In genomic region chr2:117930775-117931174, GRCh38 we compare ENCODE assay signal across 18 cellular contexts.
DNase-seq lines count a peak whose midpoint lies in the region; ATAC-seq and TF ChIP-seq lines count a peak whose summit lies in the region.
"Had no signal": no experiment of that assay in that cellular context is flagged by ENCODE, and none has a peak within 500 bp of the region (broad histone marks: within the 10 kb centered on the region; RNA-seq: fewer than 3 reads in every experiment).

No MANE protein-coding gene starts in this region.

- no peak for TF ChIP-seq CTCF in esophagus muscularis mucosa (IDR thresholded peaks at IDR 0.05)

- H3K36me3 Mint-ChIP-seq in immature natural killer cell (peaks cover 41 to 52% (median 51%) of the 10 kb centered on the region in 3 donors), naive B cell (peaks cover 66 to 70% of the 10 kb centered on the region in 2 donors)
- H3K36me3 Mint-ChIP-seq in natural killer cell treated with Interleukin-12 subunit alpha and Interleukin-12 subunit beta and Interleukin-15 and Interleukin-18, amount 100 ng/mL, for 72 hours: peaks cover 59% of the 10 kb centered on the region

- no peaks in the 10 kb centered on the region for H4K20me1 ChIP-seq in Karpas-422 (ENCODE audit: insufficient read depth, low read depth, low read length)

- H3K27ac Mint-ChIP-seq in immature natural killer cell (peak overlapping the region; percentile 51 to 92 (median 90)), naive B cell (peak overlapping the region in 4 of 6 donors; percentile 4 to 69 (median 11))
- H3K27ac Mint-ChIP-seq in natural killer cell treated with Interleukin-12 subunit alpha and Interleukin-12 subunit beta and Interleukin-15 and Interleukin-18, amount 100 ng/mL, for 72 hours: peak overlapping the region; percentile 38 to 64
- H3K27ac Mint-ChIP-seq: HFFc6 had no signal

- H3K4me2 ChIP-seq in Karpas-422 (ENCODE audit: low read depth, low read length, poor library complexity, severe bottlenecking): no peak overlapping the region
- H3K4me2 ChIP-seq: A549 had no signal

- no peak overlapping the region for H3K9ac ChIP-seq in Karpas-422 (ENCODE audit: low read length)

- H2AFZ ChIP-seq in Karpas-422 (ENCODE audit: low read length): no peak overlapping the region

- H3K4me3 Mint-ChIP-seq in immature natural killer cell (peak overlapping the region; percentile 41 to 78 (median 69)), naive B cell (no peak overlapping the region)
- H3K4me3 Mint-ChIP-seq in natural killer cell treated with Interleukin-12 subunit alpha and Interleukin-12 subunit beta and Interleukin-15 and Interleukin-18, amount 100 ng/mL, for 72 hours: peak overlapping the region; percentile 43
- H3K4me3 Mint-ChIP-seq: CD4-positive, alpha-beta memory T cell; HFFc6 had no signal

- no peak for TF ChIP-seq EP300 in esophagus muscularis mucosa (IDR thresholded peaks at IDR 0.05)

- no peaks in the 10 kb centered on the region for H3K27me3 ChIP-seq in Karpas-422 (ENCODE audit: low read length)
- no peaks in the 10 kb centered on the region for H3K27me3 ChIP-seq in esophagus muscularis mucosa

- H3K9me3 ChIP-seq in Karpas-422 (ENCODE audit: low read length): no peaks in the 10 kb centered on the region
- H3K9me3 ChIP-seq in esophagus muscularis mucosa: no peaks in the 10 kb centered on the region
- H3K9me3 ChIP-seq: A549, HAP-1 had no signal

- H3K27me3 Mint-ChIP-seq in immature natural killer cell (ENCODE audit: low read depth in 3 of 3) (peaks cover 0 to 9% (median 0%) of the 10 kb centered on the region in 3 donors), naive B cell (no peaks in the 10 kb centered on the region)
- no peaks in the 10 kb centered on the region for H3K27me3 Mint-ChIP-seq in natural killer cell treated with Interleukin-12 subunit alpha and Interleukin-12 subunit beta and Interleukin-15 and Interleukin-18, amount 100 ng/mL, for 72 hours
- H3K27me3 Mint-ChIP-seq: CD4-positive, alpha-beta memory T cell had no signal

- H3K36me3 ChIP-seq in Karpas-422 (ENCODE audit: insufficient read depth, low read length): peaks cover 38% of the 10 kb centered on the region
- peaks cover 57 to 84% (median 75%) of the 10 kb centered on the region in 4 donors for H3K36me3 ChIP-seq in esophagus muscularis mucosa

- intact Hi-C loops in esophagus muscularis mucosa (cut with DNase I): loop anchor here (10.0 kb wide), 1 partner anchor 96 kb away; no protein-coding TSS in a partner anchor

- ATAC-seq in naive B cell (ENCODE audit: low read depth in 2 of 2) (no peak), HG03442 (IDR thresholded peaks at IDR 0.05; ENCODE audit: unreplicated experiment) (no peak)
- peak; percentile 81 to 86 for ATAC-seq in natural killer cell treated with Interleukin-12 subunit alpha and Interleukin-12 subunit beta and Interleukin-15 and Interleukin-18, amount 100 ng/mL, for 72 hours
- ATAC-seq: A549 had no signal

- TF ChIP-seq POLR2A in esophagus muscularis mucosa (IDR thresholded peaks at IDR 0.05; ENCODE audit: low read depth): no peak

- H3K4me1 ChIP-seq in Karpas-422 (ENCODE audit: low read length): no peaks in the 10 kb centered on the region
- no peaks in the 10 kb centered on the region for H3K4me1 ChIP-seq in esophagus muscularis mucosa
- H3K4me1 ChIP-seq: A549, HAP-1 had no signal

- WGBS in esophagus muscularis mucosa: 96% methylated on average over 4 of the region's 4 CpGs

- H3K27ac ChIP-seq in Karpas-422 (ENCODE audit: low read length) (no peak overlapping the region), esophagus muscularis mucosa (replicated peaks in 1 of 4) (no peak overlapping the region)
- H3K27ac ChIP-seq: A549 had no signal

- H3K4me1 Mint-ChIP-seq in immature natural killer cell: peaks cover 46 to 54% of the 10 kb centered on the region in 2 donors
- no peaks in the 10 kb centered on the region for H3K4me1 Mint-ChIP-seq in naive B cell
- H3K4me1 Mint-ChIP-seq in natural killer cell treated with Interleukin-12 subunit alpha and Interleukin-12 subunit beta and Interleukin-15 and Interleukin-18, amount 100 ng/mL, for 72 hours (ENCODE audit: low read depth in 2 of 2): peaks cover 33 to 46% of the 10 kb centered on the region in 2 donors

- H3K79me2 ChIP-seq in Karpas-422 (ENCODE audit: low read length): no peaks in the 10 kb centered on the region

- no peaks in the 10 kb centered on the region for H3K9me3 Mint-ChIP-seq in immature natural killer cell
- H3K9me3 Mint-ChIP-seq in naive B cell: peaks cover 0 to 13% (median 5%) of the 10 kb centered on the region in 7 donors
- no peaks in the 10 kb centered on the region for H3K9me3 Mint-ChIP-seq in natural killer cell treated with Interleukin-12 subunit alpha and Interleukin-12 subunit beta and Interleukin-15 and Interleukin-18, amount 100 ng/mL, for 72 hours
- H3K9me3 Mint-ChIP-seq: HFFc6 had no signal

- H3K9me2 ChIP-seq in Karpas-422 (replicated peaks; ENCODE audit: insufficient read depth, low read length): no peaks in the 10 kb centered on the region

- peak; percentile 41 for DNase-seq in Karpas-422
- DNase-seq in immature natural killer cell: peak; percentile 73 to 80 (median 76)
- no peak for DNase-seq in naive B cell
- DNase-seq in natural killer cell treated with Interleukin-12 subunit alpha and Interleukin-12 subunit beta and Interleukin-15 and Interleukin-18, amount 100 ng/mL, for 72 hours (ENCODE audit: low spot score): no peak
- no peak for DNase-seq in Kasumi-1 (lab: John Stamatoyannopoulos, UW)
- no peak for DNase-seq in esophagus muscularis mucosa (ENCODE audit: extremely low spot score)
- DNase-seq: 8988T; C1 segment of cervical spinal cord; Calu3; CD4-positive, alpha-beta memory T cell; COR-L47; DMS153; DND-41; GOT3; HFFc6 had no signal

- H3K4me3 ChIP-seq in Karpas-422 (ENCODE audit: low read length) (no peak overlapping the region), esophagus muscularis mucosa (no peak overlapping the region)
- H3K4me3 ChIP-seq: A549, HAP-1 had no signal

Comparison
In these comparisons a context has a peak if more than half of its experiments do, and no peak if none do; other contexts are left out.
1. DNase-seq: peak in Karpas-422 (single experiment) and immature natural killer cell (3 of 3); none in naive B cell (single experiment), natural killer cell treated with Interleukin-12 subunit alpha and Interleukin-12 subunit beta and Interleukin-15 and Interleukin-18, amount 100 ng/mL, for 72 hours (single experiment), Kasumi-1 (0 of 2) and esophagus muscularis mucosa (single experiment).
2. H3K27ac Mint-ChIP-seq: peak in every context shown above with its lines; median percentile 90 in immature natural killer cell; 51 in natural killer cell treated with Interleukin-12 subunit alpha and Interleukin-12 subunit beta and Interleukin-15 and Interleukin-18, amount 100 ng/mL, for 72 hours; 11 in naive B cell.
3. H3K4me3 Mint-ChIP-seq: peak in immature natural killer cell (5 of 5) and natural killer cell treated with Interleukin-12 subunit alpha and Interleukin-12 subunit beta and Interleukin-15 and Interleukin-18, amount 100 ng/mL, for 72 hours (single experiment); none in naive B cell (0 of 8).
4. ATAC-seq: peak in natural killer cell treated with Interleukin-12 subunit alpha and Interleukin-12 subunit beta and Interleukin-15 and Interleukin-18, amount 100 ng/mL, for 72 hours (2 of 2); none in naive B cell (0 of 2) and HG03442 (single experiment).